8 cellular contexts compared by ENCODE assay signal in the genomic region with DNA sequence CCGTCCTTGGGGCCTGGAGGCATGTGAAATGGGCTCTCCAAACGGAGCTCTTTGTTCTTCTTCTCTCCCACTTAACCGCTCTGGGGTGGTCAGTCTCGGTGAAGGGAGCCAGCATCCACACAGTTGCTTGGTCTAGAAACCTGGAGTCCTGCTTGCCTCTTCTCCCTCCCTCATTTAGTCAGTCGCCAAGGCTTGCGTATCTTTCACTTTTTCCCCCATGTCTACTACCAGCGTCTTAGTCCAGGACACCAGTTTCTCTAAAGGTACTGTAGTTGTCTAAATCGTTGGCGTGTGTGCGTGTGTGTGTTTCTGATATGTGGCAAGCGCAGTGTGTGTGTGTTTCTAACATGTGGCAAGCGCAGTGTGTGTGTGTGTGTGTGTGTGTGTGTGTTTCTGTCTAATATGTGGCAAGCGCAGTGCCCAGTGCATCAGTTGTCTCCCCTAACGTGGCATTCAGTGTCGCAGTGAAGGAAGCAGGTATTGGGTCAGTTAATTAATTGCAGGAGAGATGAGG. TPM values are rescaled to one million over a fixed set of nuclear protein-coding genes. Genes with fewer than 3 reads are reported as not detected.
A peak's percentile ranks its signal among the peaks of the same experiment; 100 is the strongest.
DNase-seq lines count a peak whose midpoint lies in the region; ATAC-seq lines count a peak whose summit lies in the region.

No MANE protein-coding gene starts in this region.

- intact Hi-C loops in Right ventricle myocardium superior (cut with DNase I) (no loop called here), left ventricle myocardium superior (cut with micrococcal nuclease) (no loop called here)
- intact Hi-C loops in activated CD4-positive, alpha-beta memory T cell treated with anti-CD3 and anti-CD28 coated beads for 36 hours (cut with micrococcal nuclease): loop anchor here (5.0 to 10.0 kb wide), 4 partner anchors 201 to 417 kb away; a partner anchor contains a TSS

- peak; percentile 4 for ATAC-seq in Right ventricle myocardium superior (ENCODE audit: poor library complexity)
- no peak for ATAC-seq in left ventricle myocardium superior
- ATAC-seq in HG02970 (IDR thresholded peaks at IDR 0.05; ENCODE audit: low FRiP score, unreplicated experiment): no peak

- CTCF ChIA-PET in activated CD4-positive, alpha-beta memory T cell treated with anti-CD3 and anti-CD28 coated beads for 36 hours (lab: Charles Lee): interaction anchor here (0.7 to 6.9 kb wide), 7 partner anchors 60 to 202 kb away, joined by 3 to 80 read pairs (median 3); no protein-coding TSS in a partner anchor

- peaks cover 46% of the 10 kb centered on the region for H3K4me1 Mint-ChIP-seq in activated CD4-positive, alpha-beta memory T cell treated with anti-CD3 and anti-CD28 coated beads for 36 hours (ENCODE audit: low read depth)

- POLR2A ChIA-PET in activated CD4-positive, alpha-beta memory T cell treated with anti-CD3 and anti-CD28 coated beads for 36 hours (lab: Charles Lee): interaction anchor here (0.9 to 1.9 kb wide), 14 partner anchors 8 to 221 kb away, joined by 3 to 14 read pairs (median 4); a partner anchor contains a TSS

- peak overlapping the region; percentile 97 for H3K27ac Mint-ChIP-seq in activated CD4-positive, alpha-beta memory T cell treated with anti-CD3 and anti-CD28 coated beads for 36 hours

- DNase-seq in Right ventricle myocardium superior (no peak), left ventricle myocardium superior (no peak), fibroblast of peridontal ligament (ENCODE audit: extremely low read depth) (peak; percentile 65), pons (ENCODE audit: low spot score) (peak; percentile 19), NCI-H1694 treated with DMSO at 0.1 percent for 48 hours (lab: John Stamatoyannopoulos, UW) (no peak), NCI-H2107 treated with DMSO at 0.1 percent for 48 hours (lab: John Stamatoyannopoulos, UW; ENCODE audit: unreplicated experiment) (no peak)
- peak; percentile 39 for DNase-seq in activated CD4-positive, alpha-beta memory T cell treated with anti-CD3 and anti-CD28 coated beads for 36 hours

- no peaks in the 10 kb centered on the region for H3K9me3 Mint-ChIP-seq in activated CD4-positive, alpha-beta memory T cell treated with anti-CD3 and anti-CD28 coated beads for 36 hours

- no peaks in the 10 kb centered on the region for H3K27me3 Mint-ChIP-seq in activated CD4-positive, alpha-beta memory T cell treated with anti-CD3 and anti-CD28 coated beads for 36 hours

- peak overlapping the region; percentile 99 for H3K4me3 Mint-ChIP-seq in activated CD4-positive, alpha-beta memory T cell treated with anti-CD3 and anti-CD28 coated beads for 36 hours

- peaks cover 23% of the 10 kb centered on the region for H3K36me3 Mint-ChIP-seq in activated CD4-positive, alpha-beta memory T cell treated with anti-CD3 and anti-CD28 coated beads for 36 hours

RNA-seq across cellular contexts. Expression of a gene that starts 0.6 kb away (rescaled TPM):
- 60.2 TPM for total RNA-seq in Right ventricle myocardium superior
- total RNA-seq in left ventricle myocardium superior: 64.4 TPM
- 10 to 100 TPM; 32.1 to 38.9 TPM for total RNA-seq in activated CD4-positive, alpha-beta memory T cell treated with anti-CD3 and anti-CD28 coated beads for 36 hours

RNA-seq across cellular contexts. Expression of a gene that starts 22.9 kb away (rescaled TPM):
- total RNA-seq in Right ventricle myocardium superior (2.7 TPM), left ventricle myocardium superior (4.0 TPM)
- total RNA-seq in activated CD4-positive, alpha-beta memory T cell treated with anti-CD3 and anti-CD28 coated beads for 36 hours: 10 to 100 TPM; 17.7 TPM

Comparison
In these comparisons a context has a peak if more than half of its experiments do, and no peak if none do; other contexts are left out.
1. DNase-seq: peak in activated CD4-positive, alpha-beta memory T cell treated with anti-CD3 and anti-CD28 coated beads for 36 hours (single experiment), fibroblast of peridontal ligament (single experiment) and pons (single experiment); none in Right ventricle myocardium superior (single experiment), left ventricle myocardium superior (single experiment), NCI-H1694 treated with DMSO at 0.1 percent for 48 hours (single experiment) and NCI-H2107 treated with DMSO at 0.1 percent for 48 hours (single experiment).